8 cellular contexts compared by ENCODE assay signal in genomic region chr1:54287821-54288220, GRCh38.
A peak's percentile ranks its signal among the peaks of the same experiment; 100 is the strongest.
DNase-seq lines count a peak whose midpoint lies in the region; ATAC-seq lines count a peak whose summit lies in the region.

No MANE protein-coding gene starts in this region.

- DNase-seq in AG08395 (ENCODE audit: low spot score) (peak; percentile 60), MV-4-11 (lab: John Stamatoyannopoulos, UW) (peak; percentile 5), D341Med (ENCODE audit: low spot score) (no peak), NCI-H2107 (lab: John Stamatoyannopoulos, UW) (no peak), NCI-H1436 (lab: John Stamatoyannopoulos, UW) (no peak)
- no peak for DNase-seq in natural killer cell treated with Interleukin-12 subunit alpha and Interleukin-12 subunit beta and Interleukin-15 and Interleukin-18, amount 100 ng/mL, for 72 hours (ENCODE audit: low spot score)

- no peak overlapping the region for H3K9ac ChIP-seq in duodenal mucosa (ENCODE audit: low read depth in 1 of 2, low read length in 2 of 2)

- no peaks in the 10 kb centered on the region for H3K27me3 ChIP-seq in duodenal mucosa (ENCODE audit: control insufficient read depth in 1 of 2, insufficient read depth in 2 of 2, low read length in 2 of 2)

- H3K27ac Mint-ChIP-seq in natural killer cell treated with Interleukin-12 subunit alpha and Interleukin-12 subunit beta and Interleukin-15 and Interleukin-18, amount 100 ng/mL, for 72 hours, result peak overlapping the region; percentile 91 to 92

- H3K36me3 ChIP-seq in duodenal mucosa (ENCODE audit: control insufficient read depth in 1 of 2, insufficient read depth in 2 of 2, low read length in 2 of 2), result no peaks in the 10 kb centered on the region

- peak overlapping the region; percentile 28 for H3K4me3 Mint-ChIP-seq in natural killer cell treated with Interleukin-12 subunit alpha and Interleukin-12 subunit beta and Interleukin-15 and Interleukin-18, amount 100 ng/mL, for 72 hours

- H3K4me1 ChIP-seq in duodenal mucosa (ENCODE audit: control insufficient read depth in 1 of 2, insufficient read depth in 2 of 2, low read length in 2 of 2), result peaks cover 77 to 81% of the 10 kb centered on the region in 2 donors

- peak overlapping the region; percentile 58 for H3K27ac ChIP-seq in duodenal mucosa (ENCODE audit: low read depth, low read length)

- no peaks in the 10 kb centered on the region for H3K9me3 Mint-ChIP-seq in natural killer cell treated with Interleukin-12 subunit alpha and Interleukin-12 subunit beta and Interleukin-15 and Interleukin-18, amount 100 ng/mL, for 72 hours

- H3K4me1 Mint-ChIP-seq in natural killer cell treated with Interleukin-12 subunit alpha and Interleukin-12 subunit beta and Interleukin-15 and Interleukin-18, amount 100 ng/mL, for 72 hours (ENCODE audit: low read depth in 2 of 2), result peaks cover 77 to 83% of the 10 kb centered on the region in 2 donors

- H3K36me3 Mint-ChIP-seq in natural killer cell treated with Interleukin-12 subunit alpha and Interleukin-12 subunit beta and Interleukin-15 and Interleukin-18, amount 100 ng/mL, for 72 hours, result no peaks in the 10 kb centered on the region

- no peak for ATAC-seq in natural killer cell treated with Interleukin-12 subunit alpha and Interleukin-12 subunit beta and Interleukin-15 and Interleukin-18, amount 100 ng/mL, for 72 hours
- no peak for ATAC-seq in HG03565 (IDR thresholded peaks at IDR 0.05; ENCODE audit: unreplicated experiment)

- H3K27me3 Mint-ChIP-seq in natural killer cell treated with Interleukin-12 subunit alpha and Interleukin-12 subunit beta and Interleukin-15 and Interleukin-18, amount 100 ng/mL, for 72 hours, result no peaks in the 10 kb centered on the region

- no peak overlapping the region for H3K4me3 ChIP-seq in duodenal mucosa (ENCODE audit: low read depth in 1 of 2, low read length in 2 of 2)

- no peaks in the 10 kb centered on the region for H3K9me3 ChIP-seq in duodenal mucosa (ENCODE audit: control insufficient read depth in 1 of 2, low read length in 2 of 2)

Comparison
In these comparisons a context has a peak if more than half of its experiments do, and no peak if none do; other contexts are left out.
1. DNase-seq: peak in AG08395 (single experiment) and MV-4-11 (single experiment); none in natural killer cell treated with Interleukin-12 subunit alpha and Interleukin-12 subunit beta and Interleukin-15 and Interleukin-18, amount 100 ng/mL, for 72 hours (single experiment), D341Med (single experiment), NCI-H2107 (single experiment) and NCI-H1436 (single experiment).